Comparison of ENCODE assay signal across 21 cellular contexts in genomic region chr3:110123929-110124328, GRCh38.
"Had no signal": no experiment of that assay in that cellular context is flagged by ENCODE, and none has a peak within 500 bp of the region (broad histone marks: within the 10 kb centered on the region; RNA-seq: fewer than 3 reads in every experiment).

No MANE protein-coding gene starts in this region.

- H3K9me3 ChIP-seq: mucosa of descending colon, neutrophil, stomach, thoracic aorta, transverse colon had no signal

- H3K4me2 ChIP-seq: hepatocyte had no signal

- H3K4me3 ChIP-seq: dorsolateral prefrontal cortex, hepatocyte, mucosa of descending colon, psoas muscle, skin epidermis, stomach, thoracic aorta, transverse colon had no signal

- DNase-seq: cortex of kidney; dorsolateral prefrontal cortex; effector CD8-positive, alpha-beta T cell; foreskin keratinocyte; left colon; mucosa of descending colon; naive thymus-derived CD8-positive, alpha-beta T cell; psoas muscle; retina; stimulated activated CD4-positive, alpha-beta T cell treated with anti-CD3 and anti-CD28 coated beads, Interleukin-12 subunit alpha, Interleukin-12 subunit beta, amount 100 ng/mL, for 4 hours; stimulated activated naive CD4-positive, alpha-beta T cell; stomach; substantia nigra; transverse colon had no signal

- H2AFZ ChIP-seq: hepatocyte had no signal

- ATAC-seq: esophagus mucosa; foreskin keratinocyte; left colon; mucosa of descending colon; naive thymus-derived CD8-positive, alpha-beta T cell; psoas muscle; sciatic nerve had no signal

- H3K27ac ChIP-seq: dorsolateral prefrontal cortex, foreskin keratinocyte, hepatocyte, neutrophil, psoas muscle, skin epidermis, stomach, thoracic aorta, transverse colon had no signal

- FAIRE-seq: endometrium had no signal

- H3K79me2 ChIP-seq: hepatocyte had no signal

- H3K36me3 ChIP-seq: neutrophil, stomach, thoracic aorta, transverse colon had no signal

- H3K27me3 ChIP-seq: dorsolateral prefrontal cortex, foreskin keratinocyte, hepatocyte, neutrophil, stomach, transverse colon had no signal

- H3K4me1 ChIP-seq: foreskin keratinocyte, psoas muscle, stomach, transverse colon had no signal
